8 cellular contexts compared by ENCODE assay signal in genomic region chr20:52190437-52191131, GRCh38. TPM values are rescaled to one million over a fixed set of nuclear protein-coding genes. Genes with fewer than 3 reads are reported as not detected.
DNase-seq lines count a peak whose midpoint lies in the region; ATAC-seq and TF ChIP-seq lines count a peak whose summit lies in the region.

No MANE protein-coding gene starts in this region.

- TF ChIP-seq POLR2A in body of pancreas (IDR thresholded peaks at IDR 0.05): no peak

- 12% methylated on average over 15 of the region's 15 CpGs for WGBS in body of pancreas, 2 donors

- H3K4me3 ChIP-seq in SU-DHL-6 (ENCODE audit: insufficient read depth, low read length, poor library complexity, severe bottlenecking) (peak overlapping the region; percentile 75), body of pancreas (peak overlapping the region; percentile 63 to 66)

- H3K9me3 Mint-ChIP-seq in CD14-positive monocyte: no peaks in the 10 kb centered on the region

- no peak for DNase-seq in CD14-positive monocyte (ENCODE audit: low spot score)
- DNase-seq in body of pancreas: peak; percentile 23 to 53 (median 33)
- DNase-seq in iPS-NIHi11 (ENCODE audit: low spot score): peak; percentile 57
- peak in 2 of 3 donors; percentile 3 to 37 for DNase-seq in stimulated activated CD4-positive, alpha-beta T cell treated with anti-CD3 and anti-CD28 coated beads, Interleukin-12 subunit alpha, Interleukin-12 subunit beta, amount 100 ng/mL, for 48 hours (ENCODE audit: low read depth in 2 of 3, low spot score in 1 of 3)

- H3K36me3 ChIP-seq in SU-DHL-6 (ENCODE audit: low read length): no peaks in the 10 kb centered on the region
- H3K36me3 ChIP-seq in body of pancreas (replicated peaks in 1 of 2; ENCODE audit: insufficient read depth in 1 of 2, low read depth in 2 of 2): no peaks in the 10 kb centered on the region

- H3K27me3 Mint-ChIP-seq in CD14-positive monocyte (ENCODE audit: low read depth in 3 of 3): no peaks in the 10 kb centered on the region

- no peaks in the 10 kb centered on the region for H3K9me2 ChIP-seq in SU-DHL-6 (replicated peaks; ENCODE audit: insufficient read depth, low read length)

- peak; percentile 42 for ATAC-seq in GM19035 (IDR thresholded peaks at IDR 0.05; ENCODE audit: unreplicated experiment)
- peak; percentile 34 for ATAC-seq in HG03571 (IDR thresholded peaks at IDR 0.05; ENCODE audit: unreplicated experiment)
- no peak for ATAC-seq in body of pancreas
- no peak for ATAC-seq in HG03039 (IDR thresholded peaks at IDR 0.05; ENCODE audit: unreplicated experiment)

- H3K27ac Mint-ChIP-seq in CD14-positive monocyte: peak overlapping the region in 4 of 7 donors; percentile 43 to 72 (median 56)

- H4K20me1 ChIP-seq in SU-DHL-6 (ENCODE audit: low read depth, low read length): no peaks in the 10 kb centered on the region

- H2AFZ ChIP-seq in SU-DHL-6 (ENCODE audit: low read depth, low read length, severe bottlenecking): peak overlapping the region; percentile 90

- H3K9me3 ChIP-seq in SU-DHL-6 (ENCODE audit: insufficient read depth, low read length) (no peaks in the 10 kb centered on the region), body of pancreas (no peaks in the 10 kb centered on the region)

- peak overlapping the region; percentile 73 for H3K27ac ChIP-seq in SU-DHL-6 (ENCODE audit: low read depth, low read length)
- H3K27ac ChIP-seq in body of pancreas: peak overlapping the region in 3 of 4 donors; percentile 90 to 92 (median 90)

- peaks cover 22% of the 10 kb centered on the region for H3K79me2 ChIP-seq in SU-DHL-6 (ENCODE audit: insufficient read depth, low read length)

- peak overlapping the region; percentile 96 to 97 for H3K4me3 Mint-ChIP-seq in CD14-positive monocyte

- peaks cover 18% of the 10 kb centered on the region for H3K4me1 Mint-ChIP-seq in CD14-positive monocyte

- peak overlapping the region; percentile 86 for H3K4me2 ChIP-seq in SU-DHL-6 (ENCODE audit: low read depth, low read length, poor library complexity, severe bottlenecking)

- H3F3A ChIP-seq in SU-DHL-6 (ENCODE audit: insufficient read depth): no peaks in the 10 kb centered on the region

- intact Hi-C loops in CD14-positive monocyte (cut with micrococcal nuclease) (no loop called here), body of pancreas (cut with DNase I) (no loop called here)

- TF ChIP-seq CTCF in CD14-positive monocyte (IDR thresholded peaks at IDR 0.05) (no peak), SU-DHL-6 (IDR thresholded peaks at IDR 0.05; ENCODE audit: insufficient read depth, low read length, poor library complexity, severe bottlenecking) (no peak), body of pancreas (IDR thresholded peaks at IDR 0.05) (no peak)

- peaks cover 12 to 13% of the 10 kb centered on the region in 2 donors for H3K36me3 Mint-ChIP-seq in CD14-positive monocyte

- peaks cover 18% of the 10 kb centered on the region for H3K4me1 ChIP-seq in body of pancreas

- peak overlapping the region; percentile 82 for H3K9ac ChIP-seq in SU-DHL-6 (ENCODE audit: low read length)

- H3K27me3 ChIP-seq in SU-DHL-6 (ENCODE audit: low read length) (no peaks in the 10 kb centered on the region), body of pancreas (no peaks in the 10 kb centered on the region)

RNA-seq across cellular contexts. Expression of gene ZFP64, which starts 1.0 kb away (rescaled TPM):
- polyA plus RNA-seq in CD14-positive monocyte: 1 to 10 TPM; 2.9 to 4.9 TPM
- total RNA-seq in body of pancreas: 10 to 100 TPM in 1 of 2 donors, 1 to 10 TPM in 1; 6.3 to 10.4 TPM

Comparison
In these comparisons a context has a peak if more than half of its experiments do, and no peak if none do; other contexts are left out.
1. ATAC-seq: peak in GM19035 (single experiment) and HG03571 (single experiment); none in body of pancreas (single experiment) and HG03039 (single experiment).